Comparison of ENCODE assay signal across 8 cellular contexts in the genomic region with DNA sequence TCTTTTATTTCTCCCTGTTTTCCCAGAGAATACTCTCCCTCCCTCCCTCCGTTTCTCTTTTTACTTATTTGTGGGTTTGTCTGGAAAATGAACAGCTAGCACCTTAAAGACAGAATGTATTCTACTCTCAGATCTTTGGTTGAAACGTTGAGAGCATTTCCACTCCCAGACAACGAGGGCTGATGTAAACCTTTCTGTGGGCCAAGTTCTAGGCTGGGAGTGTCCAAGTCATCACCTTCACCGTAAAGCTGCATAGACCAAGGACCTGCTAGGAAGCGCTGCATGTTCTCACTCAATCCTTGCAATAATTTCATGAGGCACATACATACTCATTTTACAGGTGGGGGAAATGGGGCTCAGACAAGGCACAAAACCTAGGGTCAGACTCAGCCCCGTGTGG. TPM values are rescaled to one million over a fixed set of nuclear protein-coding genes. Genes with fewer than 3 reads are reported as not detected.
DNase-seq lines count a peak whose midpoint lies in the region; ATAC-seq lines count a peak whose summit lies in the region.

No MANE protein-coding gene starts in this region.

- peaks cover 66% of the 10 kb centered on the region for H3K36me3 Mint-ChIP-seq in activated CD8-positive, alpha-beta T cell treated with anti-CD3 and anti-CD28 coated beads, Interleukin-2, amount 10 ng/mL, durations not matched to agents 7 days and 5 days (ENCODE audit: low read depth)
- peaks cover 87% of the 10 kb centered on the region for H3K36me3 Mint-ChIP-seq in stimulated activated effector memory CD8-positive, alpha-beta T cell treated with anti-CD3 and anti-CD28 coated beads, Interleukin-12 subunit alpha, Interleukin-12 subunit beta, amount 100 ng/mL, for 72 hours

- peak overlapping the region; percentile 59 for H3K4me3 Mint-ChIP-seq in activated CD8-positive, alpha-beta T cell treated with anti-CD3 and anti-CD28 coated beads, Interleukin-2, amount 10 ng/mL, durations not matched to agents 7 days and 5 days
- H3K4me3 Mint-ChIP-seq in stimulated activated effector memory CD8-positive, alpha-beta T cell treated with anti-CD3 and anti-CD28 coated beads, Interleukin-12 subunit alpha, Interleukin-12 subunit beta, amount 100 ng/mL, for 72 hours = peak overlapping the region; percentile 64

- peak overlapping the region; percentile 43 for H3K27ac ChIP-seq in HUES48 (ENCODE audit: low read depth, low read length)

- H3K4me3 ChIP-seq in HUES48 (ENCODE audit: low read depth, low read length) = no peak overlapping the region

- H3K4me1 ChIP-seq in HUES48 (ENCODE audit: control insufficient read depth, insufficient read depth, low read length) = peaks cover 59% of the 10 kb centered on the region

- H3K9me3 Mint-ChIP-seq in activated CD8-positive, alpha-beta T cell treated with anti-CD3 and anti-CD28 coated beads, Interleukin-2, amount 10 ng/mL, durations not matched to agents 7 days and 5 days (ENCODE audit: insufficient read depth) = no peaks in the 10 kb centered on the region
- H3K9me3 Mint-ChIP-seq in stimulated activated effector memory CD8-positive, alpha-beta T cell treated with anti-CD3 and anti-CD28 coated beads, Interleukin-12 subunit alpha, Interleukin-12 subunit beta, amount 100 ng/mL, for 72 hours = no peaks in the 10 kb centered on the region

- CTCF ChIA-PET in activated CD8-positive, alpha-beta T cell treated with anti-CD3 and anti-CD28 coated beads, Interleukin-2, amount 10 ng/mL, durations not matched to agents 7 days and 5 days (lab: Charles Lee) = interaction anchor here (0.7 to 3.3 kb wide), 10 partner anchors 10 to 131 kb away, joined by 3 to 15 read pairs (median 8); no protein-coding TSS in a partner anchor

- POLR2A ChIA-PET in activated CD8-positive, alpha-beta T cell treated with anti-CD3 and anti-CD28 coated beads, Interleukin-2, amount 10 ng/mL, durations not matched to agents 7 days and 5 days (lab: Charles Lee) = interaction anchor here (0.6 to 1.8 kb wide), 4 partner anchors 10 to 24 kb away, joined by 3 to 8 read pairs (median 4); no protein-coding TSS in a partner anchor

- intact Hi-C loops in left ventricle myocardium superior (cut with micrococcal nuclease) = no loop called here

- no peaks in the 10 kb centered on the region for H3K27me3 ChIP-seq in HUES48 (ENCODE audit: control insufficient read depth, insufficient read depth, low read length)

- no peaks in the 10 kb centered on the region for H3K27me3 Mint-ChIP-seq in activated CD8-positive, alpha-beta T cell treated with anti-CD3 and anti-CD28 coated beads, Interleukin-2, amount 10 ng/mL, durations not matched to agents 7 days and 5 days (ENCODE audit: low read depth)

- no peaks in the 10 kb centered on the region for H3K9me3 ChIP-seq in HUES48 (ENCODE audit: control insufficient read depth, insufficient read depth, low read length)

- DNase-seq in activated CD8-positive, alpha-beta T cell treated with anti-CD3 and anti-CD28 coated beads, Interleukin-2, amount 10 ng/mL, durations not matched to agents 7 days and 5 days = no peak
- DNase-seq in left ventricle myocardium superior (no peak), HPDE6-E6E7 (ENCODE audit: extremely low spot score) (no peak), activated gamma-delta T cell (lab: John Stamatoyannopoulos, UW) (no peak)
- no peak for DNase-seq in stimulated activated effector memory CD8-positive, alpha-beta T cell treated with anti-CD3 and anti-CD28 coated beads, Interleukin-12 subunit alpha, Interleukin-12 subunit beta, amount 100 ng/mL, for 72 hours (ENCODE audit: low spot score in 2 of 2)

- H3K9ac ChIP-seq in HUES48 (ENCODE audit: low read depth, low read length) = no peak overlapping the region

- H3K4me1 Mint-ChIP-seq in activated CD8-positive, alpha-beta T cell treated with anti-CD3 and anti-CD28 coated beads, Interleukin-2, amount 10 ng/mL, durations not matched to agents 7 days and 5 days (ENCODE audit: low read depth) = peaks cover 93% of the 10 kb centered on the region
- H3K4me1 Mint-ChIP-seq in stimulated activated effector memory CD8-positive, alpha-beta T cell treated with anti-CD3 and anti-CD28 coated beads, Interleukin-12 subunit alpha, Interleukin-12 subunit beta, amount 100 ng/mL, for 72 hours = peaks cover 98% of the 10 kb centered on the region

- H3K36me3 ChIP-seq in HUES48 (ENCODE audit: control insufficient read depth, insufficient read depth, low read length) = no peaks in the 10 kb centered on the region

- H3K27ac Mint-ChIP-seq in activated CD8-positive, alpha-beta T cell treated with anti-CD3 and anti-CD28 coated beads, Interleukin-2, amount 10 ng/mL, durations not matched to agents 7 days and 5 days = peak overlapping the region; percentile 82
- H3K27ac Mint-ChIP-seq in stimulated activated effector memory CD8-positive, alpha-beta T cell treated with anti-CD3 and anti-CD28 coated beads, Interleukin-12 subunit alpha, Interleukin-12 subunit beta, amount 100 ng/mL, for 72 hours = peak overlapping the region; percentile 85

- peak; percentile 24 for ATAC-seq in activated CD8-positive, alpha-beta T cell treated with anti-CD3 and anti-CD28 coated beads, Interleukin-2, amount 10 ng/mL, durations not matched to agents 7 days and 5 days
- peak; percentile 10 for ATAC-seq in left ventricle myocardium superior
- peak; percentile 12 for ATAC-seq in stimulated activated effector memory CD8-positive, alpha-beta T cell treated with anti-CD3 and anti-CD28 coated beads, Interleukin-12 subunit alpha, Interleukin-12 subunit beta, amount 100 ng/mL, for 72 hours
- ATAC-seq in HG02870 (IDR thresholded peaks at IDR 0.05; ENCODE audit: unreplicated experiment) = no peak
- no peak for ATAC-seq in HG03095 (IDR thresholded peaks at IDR 0.05; ENCODE audit: unreplicated experiment)

RNA-seq across cellular contexts. Expression of gene MYH9, which starts 32.4 kb away (rescaled TPM):
- total RNA-seq in activated CD8-positive, alpha-beta T cell treated with anti-CD3 and anti-CD28 coated beads, Interleukin-2, amount 10 ng/mL, durations not matched to agents 7 days and 5 days = 100 to 1,000 TPM; 857 to 883 TPM
- 161 TPM for total RNA-seq in left ventricle myocardium superior

Comparison
In these comparisons a context has a peak if more than half of its experiments do, and no peak if none do; other contexts are left out.
1. ATAC-seq: peak in activated CD8-positive, alpha-beta T cell treated with anti-CD3 and anti-CD28 coated beads, Interleukin-2, amount 10 ng/mL, durations not matched to agents 7 days and 5 days (single experiment), left ventricle myocardium superior (single experiment) and stimulated activated effector memory CD8-positive, alpha-beta T cell treated with anti-CD3 and anti-CD28 coated beads, Interleukin-12 subunit alpha, Interleukin-12 subunit beta, amount 100 ng/mL, for 72 hours (single experiment); none in HG02870 (single experiment) and HG03095 (single experiment).